9 cellular contexts compared by ENCODE assay signal in the genomic region with DNA sequence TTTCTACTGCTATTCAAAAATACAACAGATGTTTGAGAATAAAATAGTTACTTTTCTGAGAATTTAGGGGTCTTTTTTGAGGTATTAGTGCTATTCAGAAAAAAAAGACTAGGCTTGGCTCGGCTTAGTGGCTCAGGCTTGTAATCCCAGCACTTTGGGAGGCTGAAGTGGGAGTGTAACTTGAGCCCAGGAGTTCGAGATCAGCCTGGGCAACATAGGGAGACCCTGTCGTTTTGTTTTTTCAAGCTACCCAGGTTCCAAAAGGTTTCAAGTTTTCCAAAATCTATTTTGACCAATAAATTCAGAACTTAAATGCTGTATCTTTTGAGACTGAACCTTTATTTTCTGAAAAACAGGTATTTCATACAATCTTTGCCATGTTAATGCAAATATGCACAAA. TPM values are rescaled to one million over a fixed set of nuclear protein-coding genes. Genes with fewer than 3 reads are reported as not detected.
A peak's percentile ranks its signal among the peaks of the same experiment; 100 is the strongest.
DNase-seq lines count a peak whose midpoint lies in the region; ATAC-seq and TF ChIP-seq lines count a peak whose summit lies in the region.
"Had no signal": no experiment of that assay in that cellular context is flagged by ENCODE, and none has a peak within 500 bp of the region (broad histone marks: within the 10 kb centered on the region; RNA-seq: fewer than 3 reads in every experiment).

No MANE protein-coding gene starts in this region.

- no peaks in the 10 kb centered on the region for H3K27me3 ChIP-seq in SJSA1 (replicated peaks)
- H3K27me3 ChIP-seq in smooth muscle cell (ENCODE audit: low read depth), result no peaks in the 10 kb centered on the region

- peak overlapping the region; percentile 68 for H3K4me3 Mint-ChIP-seq in activated CD4-positive, alpha-beta T cell treated with anti-CD3 and anti-CD28 coated beads, Interleukin-2, amount 10 ng/mL, durations not matched to agents 24 days and 14 days

- H3K4me1 ChIP-seq in SJSA1 (replicated peaks), result peaks cover 36% of the 10 kb centered on the region
- peaks cover 17% of the 10 kb centered on the region for H3K4me1 ChIP-seq in smooth muscle cell (ENCODE audit: low read depth)

- H2AFZ ChIP-seq in smooth muscle cell (ENCODE audit: low read depth), result no peak overlapping the region

- no peaks in the 10 kb centered on the region for H3K27me3 Mint-ChIP-seq in activated CD4-positive, alpha-beta T cell treated with anti-CD3 and anti-CD28 coated beads, Interleukin-2, amount 10 ng/mL, durations not matched to agents 24 days and 14 days

- ATAC-seq in HG03045 (IDR thresholded peaks at IDR 0.05; ENCODE audit: unreplicated experiment), result no peak
- ATAC-seq in GM21576 (IDR thresholded peaks at IDR 0.05; ENCODE audit: unreplicated experiment), result no peak

- DNase-seq in activated CD4-positive, alpha-beta T cell treated with anti-CD3 and anti-CD28 coated beads, Interleukin-2, amount 10 ng/mL, durations not matched to agents 24 days and 14 days, result no peak
- no peak for DNase-seq in activated CD4-positive, alpha-beta T cell treated with anti-CD3 and anti-CD28 coated beads, Interleukin-2, amount 50 U/mL, for 1 hour
- no peak for DNase-seq in SJSA1 (ENCODE audit: low read depth in 1 of 2, low spot score in 2 of 2)
- no peak for DNase-seq in epithelial cell of prostate (ENCODE audit: low read depth, low spot score)
- DNase-seq in smooth muscle cell (lab: John Stamatoyannopoulos, UW; ENCODE audit: unreplicated experiment), result no peak
- DNase-seq in NCI-H526 treated with DMSO at 0.1 percent for 48 hours (lab: John Stamatoyannopoulos, UW), result no peak
- DNase-seq: activated CD8-positive, alpha-beta memory T cell treated with anti-CD3 and anti-CD28 coated beads, Interleukin-2, amount 50 U/mL, for 4 hours had no signal

- intact Hi-C loops in activated CD4-positive, alpha-beta T cell treated with anti-CD3 and anti-CD28 coated beads, Interleukin-2, amount 10 ng/mL, durations not matched to agents 24 days and 14 days (cut with micrococcal nuclease), result loop anchor here (5.0 kb wide), 3 partner anchors 33 to 718 kb away; a partner anchor contains a TSS

- H3K4me3 ChIP-seq in SJSA1 (no peak overlapping the region), smooth muscle cell (no peak overlapping the region)

- H3F3A ChIP-seq in smooth muscle cell (ENCODE audit: low read depth), result peaks cover 13% of the 10 kb centered on the region

- H3K79me2 ChIP-seq in smooth muscle cell (ENCODE audit: low read depth), result peaks cover 15% of the 10 kb centered on the region

- H3K4me1 Mint-ChIP-seq in activated CD4-positive, alpha-beta T cell treated with anti-CD3 and anti-CD28 coated beads, Interleukin-2, amount 10 ng/mL, durations not matched to agents 24 days and 14 days, result peaks cover 45% of the 10 kb centered on the region

- no peaks in the 10 kb centered on the region for H3K9me3 Mint-ChIP-seq in activated CD4-positive, alpha-beta T cell treated with anti-CD3 and anti-CD28 coated beads, Interleukin-2, amount 10 ng/mL, durations not matched to agents 24 days and 14 days

- peaks cover 60% of the 10 kb centered on the region for H3K36me3 ChIP-seq in SJSA1
- peaks cover 15% of the 10 kb centered on the region for H3K36me3 ChIP-seq in smooth muscle cell (ENCODE audit: low read depth)

- peak overlapping the region; percentile 82 for H3K27ac ChIP-seq in SJSA1
- H3K27ac ChIP-seq in epithelial cell of prostate, result peak overlapping the region; percentile 74
- peak overlapping the region; percentile 74 for H3K27ac ChIP-seq in smooth muscle cell (ENCODE audit: low read depth)

- peak overlapping the region; percentile 2 for H3K4me2 ChIP-seq in smooth muscle cell

- peaks cover 53% of the 10 kb centered on the region for H3K36me3 Mint-ChIP-seq in activated CD4-positive, alpha-beta T cell treated with anti-CD3 and anti-CD28 coated beads, Interleukin-2, amount 10 ng/mL, durations not matched to agents 24 days and 14 days (ENCODE audit: low read depth)

- peaks cover 14% of the 10 kb centered on the region for H4K20me1 ChIP-seq in smooth muscle cell (ENCODE audit: low read depth)

- H3K27ac Mint-ChIP-seq in activated CD4-positive, alpha-beta T cell treated with anti-CD3 and anti-CD28 coated beads, Interleukin-2, amount 10 ng/mL, durations not matched to agents 24 days and 14 days, result peak overlapping the region; percentile 91

- no peak overlapping the region for H3K9ac ChIP-seq in smooth muscle cell (ENCODE audit: low read depth)

- no peaks in the 10 kb centered on the region for H3K9me3 ChIP-seq in SJSA1 (replicated peaks)
- no peaks in the 10 kb centered on the region for H3K9me3 ChIP-seq in smooth muscle cell (replicated peaks; ENCODE audit: low read depth)

- WGBS in smooth muscle cell (ENCODE audit: low lambda C conversion rate), result 36% methylated on average over 3 of the region's 3 CpGs

- TF ChIP-seq CTCF in smooth muscle cell (IDR thresholded peaks at IDR 0.05; ENCODE audit: borderline replicate concordance, insufficient read depth, poor library complexity, severe bottlenecking), result no peak

RNA-seq across cellular contexts. Expression of a gene that starts 3.2 kb away (rescaled TPM):
- total RNA-seq in activated CD4-positive, alpha-beta T cell treated with anti-CD3 and anti-CD28 coated beads, Interleukin-2, amount 10 ng/mL, durations not matched to agents 24 days and 14 days, result 97.2 and 98.5 TPM in 2 replicates
- total RNA-seq in SJSA1 (2014; rRNA removed; shearing (Covaris generic)), result 614 and 942 TPM in 2 replicates
- total RNA-seq in smooth muscle cell, result 166 and 205 TPM in 2 replicates
- 87.3 and 90.6 TPM in 2 replicates for polyA plus RNA-seq in smooth muscle cell

RNA-seq across cellular contexts. Expression of a gene that starts 14.4 kb away (rescaled TPM):
- total RNA-seq in activated CD4-positive, alpha-beta T cell treated with anti-CD3 and anti-CD28 coated beads, Interleukin-2, amount 10 ng/mL, durations not matched to agents 24 days and 14 days, result 1,857 and 1,884 TPM in 2 replicates
- 1,455 and 2,575 TPM in 2 replicates for total RNA-seq in SJSA1 (2014; rRNA removed; shearing (Covaris generic))
- 2,766 and 3,271 TPM in 2 replicates for total RNA-seq in smooth muscle cell
- polyA plus RNA-seq in smooth muscle cell, result 589 and 653 TPM in 2 replicates
